In the genomic region with DNA sequence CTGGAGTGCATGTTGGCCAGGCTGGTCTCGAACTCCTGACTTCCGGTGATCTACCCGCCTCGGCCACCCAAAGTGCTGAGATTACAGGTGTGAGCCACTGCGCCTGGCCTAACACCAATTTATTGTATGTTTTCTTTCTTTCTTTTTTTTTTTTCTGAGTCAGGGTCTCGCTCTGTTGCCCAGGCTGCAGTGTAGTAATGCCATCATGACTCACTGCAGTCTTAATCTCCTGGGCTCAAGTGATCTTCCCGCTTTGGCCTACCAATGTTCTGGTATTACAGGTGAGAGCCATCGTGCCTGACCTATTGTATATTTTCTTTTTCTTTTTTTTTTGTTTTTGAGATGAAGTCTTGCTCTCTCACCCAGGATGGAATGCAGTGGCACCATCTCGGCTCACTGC, we compare ENCODE assay signal across 20 cellular contexts. TPM values are rescaled to one million over a fixed set of nuclear protein-coding genes. Genes with fewer than 3 reads are reported as not detected.
DNase-seq lines count a peak whose midpoint lies in the region; ATAC-seq, FAIRE-seq and TF ChIP-seq lines count a peak whose summit lies in the region.
"Had no signal": no experiment of that assay in that cellular context is flagged by ENCODE, and none has a peak within 500 bp of the region (broad histone marks: within the 10 kb centered on the region; RNA-seq: fewer than 3 reads in every experiment).

No MANE protein-coding gene starts in this region.

- H4K20me1 ChIP-seq in K562 (replicated peaks; ENCODE audit: control insufficient read depth, insufficient read depth, low read length) (no peaks in the 10 kb centered on the region), GM23248 (ENCODE audit: insufficient read depth) (no peaks in the 10 kb centered on the region)

- POLR2A ChIA-PET in K562 (lab: Yijun Ruan, JAX) (no interaction called here), RWPE1 (lab: Yijun Ruan, JAX; ENCODE audit: low non-redundant PET) (no interaction called here)

- H3K9me3 ChIP-seq in K562 (replicated peaks; ENCODE audit: control insufficient read depth, insufficient read depth, low read depth, low read length) (no peaks in the 10 kb centered on the region), GM23248 (ENCODE audit: low read depth) (no peaks in the 10 kb centered on the region)
- H3K9me3 ChIP-seq: A549, BLaER1, HAP-1 had no signal

- no peak for TF ChIP-seq CTCF in K562 (IDR thresholded peaks at IDR 0.05 in 2 of 3, conservative IDR thresholded peaks at IDR 0.05 in 1 of 3; ENCODE audit: insufficient read depth in 2 of 3, low read depth in 1 of 3, low read length in 3 of 3)
- TF ChIP-seq CTCF in type B pancreatic cell (conservative IDR thresholded peaks at IDR 0.05): no peak
- TF ChIP-seq CTCF in RWPE1 (conservative IDR thresholded peaks at IDR 0.05; ENCODE audit: low read depth): no peak

- ATAC-seq in K562: no peak
- ATAC-seq: A549, HepG2 had no signal

- H3K9me2 ChIP-seq in GM23248 (ENCODE audit: insufficient read depth): no peaks in the 10 kb centered on the region

- H3K27me3 ChIP-seq in K562 (ENCODE audit: control insufficient read depth in 2 of 2, insufficient read depth in 2 of 2, low read length in 2 of 2): peaks cover 20 to 29% of the 10 kb centered on the region in 2 experiments
- no peaks in the 10 kb centered on the region for H3K27me3 ChIP-seq in GM23248 (replicated peaks; ENCODE audit: insufficient read depth)
- H3K27me3 ChIP-seq: BLaER1 had no signal

- no peaks in the 10 kb centered on the region for H3K36me3 Mint-ChIP-seq in type B pancreatic cell
- H3K36me3 Mint-ChIP-seq: CD14-positive monocyte; CD4-positive, alpha-beta memory T cell; IgD-negative memory B cell had no signal

- TF ChIP-seq RAD21 in K562 (CRISPR knock-in tag; conservative IDR thresholded peaks at IDR 0.05 in 1 of 2, IDR thresholded peaks at IDR 0.05 in 1 of 2): no peak

- in situ Hi-C loops in K562 (cut with MboI) (no loop called here), GM23248 (cut with MboI) (no loop called here)

- no peak for FAIRE-seq in K562 (lab: Jason Lieb, UNC)
- FAIRE-seq: A549, D721Med, HepG2 had no signal

- H3K4me1 Mint-ChIP-seq in type B pancreatic cell (ENCODE audit: unreplicated experiment): peaks cover 8% of the 10 kb centered on the region
- H3K4me1 Mint-ChIP-seq: CD14-positive monocyte had no signal

- H3K36me3 ChIP-seq in K562 (ENCODE audit: control insufficient read depth, insufficient read depth, low read length) (no peaks in the 10 kb centered on the region), GM23248 (ENCODE audit: low read depth) (no peaks in the 10 kb centered on the region)
- H3K36me3 ChIP-seq: BLaER1, HAP-1 had no signal

- H3K27ac ChIP-seq in K562 (ENCODE audit: extremely low read depth, low read depth, low read length) (no peak overlapping the region), GM23248 (no peak overlapping the region), RWPE1 (no peak overlapping the region)
- H3K27ac ChIP-seq: 22Rv1, A549, BLaER1 had no signal

- intact Hi-C loops in K562 (cut with micrococcal nuclease): no loop called here

- H3K9me3 Mint-ChIP-seq in type B pancreatic cell: no peaks in the 10 kb centered on the region
- H3K9me3 Mint-ChIP-seq: CD14-positive monocyte; CD4-positive, alpha-beta memory T cell; IgD-negative memory B cell had no signal

- no peak overlapping the region for H3K4me3 Mint-ChIP-seq in type B pancreatic cell
- H3K4me3 Mint-ChIP-seq: CD14-positive monocyte, IgD-negative memory B cell had no signal

- peak; percentile 33 for DNase-seq in DMS53 (lab: John Stamatoyannopoulos, UW)
- no peak for DNase-seq in DMS53 treated with DMSO at 0.1 percent for 48 hours (lab: John Stamatoyannopoulos, UW; ENCODE audit: unreplicated experiment)
- no peak for DNase-seq in K562 (ENCODE audit: extremely low read depth in 1 of 4, low spot score in 3 of 4)
- peak; percentile 24 for DNase-seq in kidney glomerular epithelial cell (lab: John Stamatoyannopoulos, UW)
- no peak for DNase-seq in type B pancreatic cell (ENCODE audit: extremely low spot score, unreplicated experiment)
- DNase-seq in GM23248: no peak
- no peak for DNase-seq in RWPE1 (ENCODE audit: low spot score)
- no peak for DNase-seq in GM19238 (ENCODE audit: insufficient read length, low spot score)
- DNase-seq: CD4-positive, alpha-beta memory T cell; DMS79 treated with DMSO at 0.1 percent for 48 hours; GF-D8; KG1 had no signal

- CTCF ChIA-PET in K562 (lab: Yijun Ruan, JAX; ENCODE audit: low intra/inter-chr PET ratio) (interaction anchor here (0.7 kb wide), 1 partner anchor 126 kb away, joined by 4 read pairs; no protein-coding TSS in a partner anchor), RWPE1 (lab: Yijun Ruan, JAX) (interaction anchor here (0.6 kb wide), 1 partner anchor 126 kb away, joined by 3 read pairs; no protein-coding TSS in a partner anchor)

- TF ChIP-seq EP300 in K562 (IDR thresholded peaks at IDR 0.05; ENCODE audit: low read length): no peak

- TF ChIP-seq POLR2A in K562 (conservative IDR thresholded peaks at IDR 0.05): no peak

- H3K4me2 ChIP-seq in K562 (ENCODE audit: insufficient read depth, low read length): no peak overlapping the region
- no peak overlapping the region for H3K4me2 ChIP-seq in GM23248 (ENCODE audit: unreplicated experiment)
- H3K4me2 ChIP-seq: A549, BLaER1 had no signal

- no peaks in the 10 kb centered on the region for H3F3A ChIP-seq in GM23248 (ENCODE audit: insufficient read depth)

- no TSS peak for BruUV-seq in K562 (replicated peaks; lab: Mats Ljungman, UMichigan)

- no peaks in the 10 kb centered on the region for H3K79me2 ChIP-seq in K562 (ENCODE audit: control insufficient read depth, insufficient read depth, low read length)
- H3K79me2 ChIP-seq in GM23248 (ENCODE audit: insufficient read depth): no peaks in the 10 kb centered on the region

- WGBS in K562 (ENCODE audit: insufficient coverage, low coverage, missing lambda C conversion rate): 16% methylated on average over 9 of the region's 9 CpGs
- WGBS in GM23248 (ENCODE audit: low coverage in 1 of 2, low lambda C conversion rate in 2 of 2, missing lambda C conversion rate in 2 of 2), 2 experiments: 81% methylated on average over 9 of the region's 9 CpGs

- H3K9me1 ChIP-seq in K562 (ENCODE audit: control insufficient read depth, insufficient read depth, low read length): no peaks in the 10 kb centered on the region

- H2AFZ ChIP-seq in K562 (ENCODE audit: low read depth, low read length) (no peak overlapping the region), GM23248 (no peak overlapping the region)

- H3K27me3 Mint-ChIP-seq in type B pancreatic cell: no peaks in the 10 kb centered on the region

- H3K9ac ChIP-seq in K562 (ENCODE audit: insufficient read depth in 1 of 2, low read depth in 2 of 2, low read length in 2 of 2) (no peak overlapping the region), GM23248 (no peak overlapping the region)
- H3K9ac ChIP-seq: BLaER1 had no signal

- no peak overlapping the region for H3K4me3 ChIP-seq in K562
- no peak overlapping the region for H3K4me3 ChIP-seq in GM23248
- H3K4me3 ChIP-seq: A549, BLaER1, HAP-1 had no signal

- H3K4me1 ChIP-seq in K562 (replicated peaks in 1 of 2; ENCODE audit: control insufficient read depth in 2 of 2, insufficient read depth in 2 of 2, low read length in 2 of 2): 0 out of 5 replicates have a peak, but pooled peaks cover 0 to 3% of the 10 kb centered on the region in 2 experiments
- no peaks in the 10 kb centered on the region for H3K4me1 ChIP-seq in GM23248 (ENCODE audit: insufficient read depth)
- H3K4me1 ChIP-seq: HAP-1 had no signal

- peak overlapping the region; percentile 13 for H3K27ac Mint-ChIP-seq in type B pancreatic cell
- H3K27ac Mint-ChIP-seq: CD14-positive monocyte; CD4-positive, alpha-beta memory T cell had no signal

TF ChIP-seq in K562, 482 proteins besides CTCF, POLR2A, EP300 and RAD21 (continues in another document):
- TF ChIP-seq BRCA1 (IDR thresholded peaks at IDR 0.05) (no peak), BRCA1 (CRISPR knock-in tag; IDR thresholded peaks at IDR 0.05) (no peak)

RNA-seq across cellular contexts. Expression of gene UBE2H, which starts 33.8 kb away (rescaled TPM):
- 23.3 and 70.3 TPM in 2 replicates for total RNA-seq in K562 (2011; cell fraction: chromatin; rRNA removed; ENCODE audit: low replicate concordance)
- 13.7 and 16.4 TPM in 2 replicates for total RNA-seq in K562 (2011; cell fraction: nucleolus; rRNA removed)
- 40.1 and 56.7 TPM in 2 replicates for total RNA-seq in K562 (2011; cell fraction: nucleoplasm; rRNA removed)
- 11.2 and 13.1 TPM in 2 replicates for total RNA-seq in K562 (2014; rRNA removed)
- 15.6 and 16.5 TPM in 2 replicates for total RNA-seq in K562 (2014; rRNA removed; fragmentation: Illumina TruSeq; extraction: Trizol)
- total RNA-seq in K562 (2015; rRNA removed; fragmentation: Illumina TruSeq; extraction: Trizol): 10.3 and 13.3 TPM in 2 replicates
- total RNA-seq in K562 (2021): 16.0 and 17.4 TPM in 2 replicates
- polyA plus RNA-seq in K562 (2011; rRNA removed): 29.9 and 33.0 TPM in 2 replicates
- polyA plus RNA-seq in K562 (2011; cell fraction: cytosol; rRNA removed): 6.9 and 18.2 TPM in 2 replicates
- 16.9 and 27.8 TPM in 2 replicates for polyA plus RNA-seq in K562 (2011; cell fraction: nucleus; rRNA removed)
- 17.7 and 29.7 TPM in 2 replicates for polyA plus RNA-seq in K562 (2012)
- 16.1 and 28.2 TPM in 2 replicates for polyA plus RNA-seq in K562 (2014; fragmentation: Illumina TruSeq; extraction: Trizol)
- 1 to 10 TPM; 6.3 to 6.9 TPM for polyA plus RNA-seq in K562 (2014; fragmentation: Nextera tagmentation; extraction: Ambion mirVana)
- 12.3 and 13.3 TPM in 2 replicates for polyA plus RNA-seq in K562 (2014; rRNA removed)
- 20.2 and 30.7 TPM in 2 replicates for polyA minus RNA-seq in K562 (2011; rRNA and poly(A)+ RNA removed)
- 13.4 and 13.8 TPM in 2 replicates for polyA minus RNA-seq in K562 (2011; cell fraction: cytosol; rRNA and poly(A)+ RNA removed)
- polyA minus RNA-seq in K562 (2011; cell fraction: nucleus; rRNA and poly(A)+ RNA removed): 7.0 and 16.1 TPM in 2 replicates
- 80.7 and 141 TPM in 2 replicates for total RNA-seq in type B pancreatic cell (ENCODE audit: low replicate concordance)
- 37.9 and 44.4 TPM in 2 replicates for total RNA-seq in GM23248 (2014; rRNA removed; shearing (Covaris generic))
- 40.7 and 42.9 TPM in 2 replicates for polyA plus RNA-seq in GM23248 (2016; fragmentation: Nextera tagmentation; extraction: Ambion mirVana)

Comparison
In these comparisons a context has a peak if more than half of its experiments do, and no peak if none do; other contexts are left out.
1. DNase-seq: peak in DMS53 (single experiment) and kidney glomerular epithelial cell (single experiment); none in DMS53 treated with DMSO at 0.1 percent for 48 hours (single experiment), K562 (0 of 4), type B pancreatic cell (single experiment), GM23248 (single experiment), RWPE1 (single experiment) and GM19238 (single experiment).